1 cellular context compared by ENCODE assay signal in the genomic region with DNA sequence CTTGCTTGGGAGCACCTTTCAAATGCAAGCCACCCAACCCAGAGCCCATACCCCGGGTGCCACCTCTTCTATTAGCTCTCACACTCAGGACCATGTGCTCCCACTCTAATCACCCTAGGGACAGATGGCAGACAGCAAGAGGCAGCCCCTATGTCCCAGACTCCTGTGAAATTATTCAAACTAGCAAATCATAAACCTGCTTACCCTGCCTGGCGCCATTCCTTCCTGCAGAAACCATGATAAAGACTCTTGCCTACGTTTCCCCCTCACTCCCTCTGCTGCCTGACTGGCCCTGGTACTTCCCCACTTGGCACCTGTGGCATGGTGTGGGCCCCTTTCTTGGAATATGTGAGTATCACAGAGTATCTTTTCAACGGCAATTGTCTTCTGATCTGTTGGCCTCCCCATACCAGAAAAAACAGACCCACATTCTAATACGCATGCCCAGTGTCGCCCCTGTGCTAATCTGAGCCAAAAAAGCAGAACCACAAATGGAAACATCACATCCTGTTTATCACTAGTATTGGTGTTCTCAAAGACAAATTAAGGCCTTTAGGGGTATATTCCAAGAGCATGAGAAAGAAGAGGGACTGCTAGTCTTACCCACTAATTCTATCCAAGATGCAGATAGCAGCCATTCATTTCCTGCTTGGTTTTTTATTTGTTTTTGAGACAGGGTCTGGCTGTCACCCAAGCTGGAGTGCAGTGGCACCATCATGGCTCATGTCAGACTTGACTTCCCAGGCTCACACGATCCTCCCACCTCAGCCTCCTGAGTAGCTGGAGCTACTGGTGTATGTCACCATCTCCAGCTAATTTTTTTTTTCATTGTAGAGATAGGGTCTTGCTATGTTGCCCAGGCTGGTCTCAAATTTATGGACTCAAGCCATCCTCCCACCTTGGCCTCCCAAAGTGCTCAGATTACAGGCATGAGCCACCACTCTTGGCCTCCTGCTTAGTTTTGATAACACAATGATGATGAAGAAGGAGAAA.
TF ChIP-seq lines count a peak whose summit lies in the region.

No MANE protein-coding gene starts in this region.

TF ChIP-seq in WTC11, 78 proteins besides CTCF, POLR2A, EP300 and RAD21:
- no peak for TF ChIP-seq STAT6 (CRISPR knock-in tag; conservative IDR thresholded peaks at IDR 0.05; ENCODE audit: low read depth)
- TF ChIP-seq, protein P1, sequence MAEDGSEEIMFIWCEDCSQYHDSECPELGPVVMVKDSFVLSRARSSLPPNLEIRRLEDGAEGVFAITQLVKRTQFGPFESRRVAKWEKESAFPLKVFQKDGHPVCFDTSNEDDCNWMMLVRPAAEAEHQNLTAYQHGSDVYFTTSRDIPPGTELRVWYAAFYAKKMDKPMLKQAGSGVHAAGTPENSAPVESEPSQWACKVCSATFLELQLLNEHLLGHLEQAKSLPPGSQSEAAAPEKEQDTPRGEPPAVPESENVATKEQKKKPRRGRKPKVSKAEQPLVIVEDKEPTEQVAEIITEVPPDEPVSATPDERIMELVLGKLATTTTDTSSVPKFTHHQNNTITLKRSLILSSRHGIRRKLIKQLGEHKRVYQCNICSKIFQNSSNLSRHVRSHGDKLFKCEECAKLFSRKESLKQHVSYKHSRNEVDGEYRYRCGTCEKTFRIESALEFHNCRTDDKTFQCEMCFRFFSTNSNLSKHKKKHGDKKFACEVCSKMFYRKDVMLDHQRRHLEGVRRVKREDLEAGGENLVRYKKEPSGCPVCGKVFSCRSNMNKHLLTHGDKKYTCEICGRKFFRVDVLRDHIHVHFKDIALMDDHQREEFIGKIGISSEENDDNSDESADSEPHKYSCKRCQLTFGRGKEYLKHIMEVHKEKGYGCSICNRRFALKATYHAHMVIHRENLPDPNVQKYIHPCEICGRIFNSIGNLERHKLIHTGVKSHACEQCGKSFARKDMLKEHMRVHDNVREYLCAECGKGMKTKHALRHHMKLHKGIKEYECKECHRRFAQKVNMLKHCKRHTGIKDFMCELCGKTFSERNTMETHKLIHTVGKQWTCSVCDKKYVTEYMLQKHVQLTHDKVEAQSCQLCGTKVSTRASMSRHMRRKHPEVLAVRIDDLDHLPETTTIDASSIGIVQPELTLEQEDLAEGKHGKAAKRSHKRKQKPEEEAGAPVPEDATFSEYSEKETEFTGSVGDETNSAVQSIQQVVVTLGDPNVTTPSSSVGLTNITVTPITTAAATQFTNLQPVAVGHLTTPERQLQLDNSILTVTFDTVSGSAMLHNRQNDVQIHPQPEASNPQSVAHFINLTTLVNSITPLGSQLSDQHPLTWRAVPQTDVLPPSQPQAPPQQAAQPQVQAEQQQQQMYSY (CRISPR knock-in tag; IDR thresholded peaks at IDR 0.05), result no peak
- no peak for TF ChIP-seq USF2 (CRISPR knock-in tag; IDR thresholded peaks at IDR 0.05)
- TF ChIP-seq ATF1 (CRISPR knock-in tag; IDR thresholded peaks at IDR 0.05), result no peak
- peak; percentile 39; the same call in 1 of the 2 replicates for TF ChIP-seq ZNF121 (CRISPR knock-in tag; IDR thresholded peaks at IDR 0.05)
TF ChIP-seq in WTC11: peak in this region for 1.
